Comparison of ENCODE assay signal across 7 cellular contexts in genomic region chr7:5143935-5144903, GRCh38. TPM values are rescaled to one million over a fixed set of nuclear protein-coding genes. Genes with fewer than 3 reads are reported as not detected.
DNase-seq lines count a peak whose midpoint lies in the region; ATAC-seq lines count a peak whose summit lies in the region.

No MANE protein-coding gene starts in this region.

- in situ Hi-C loops in G401 (cut with HindIII; ENCODE audit: low sequenced_read_pairs), result no loop called here

- peak; percentile 45 for DNase-seq in activated CD4-positive, alpha-beta T cell treated with anti-CD3 and anti-CD28 coated beads for 1 hour
- DNase-seq in cerebellum (ENCODE audit: low spot score), result peak; percentile 7
- DNase-seq in stimulated activated CD4-positive, alpha-beta T cell treated with anti-CD3 and anti-CD28 coated beads, Interleukin-1b, Interleukin-23, amount 100 ng/mL, for 4 hours (ENCODE audit: low read depth in 2 of 2), result peak; percentile 23 to 63
- DNase-seq in G401 (ENCODE audit: low spot score), result no peak
- no peak for DNase-seq in DMS153 treated with DMSO at 0.1 percent for 48 hours (lab: John Stamatoyannopoulos, UW; ENCODE audit: unreplicated experiment)

- peak; percentile 83 for ATAC-seq in GM21723 (IDR thresholded peaks at IDR 0.05; ENCODE audit: unreplicated experiment)
- no peak for ATAC-seq in HG02623 (IDR thresholded peaks at IDR 0.05; ENCODE audit: unreplicated experiment)

RNA-seq across cellular contexts. Expression of gene WIPI2, which starts 45.8 kb away (rescaled TPM):
- 33.0 TPM for total RNA-seq in cerebellum
- total RNA-seq in G401 (2014; rRNA removed; shearing (Covaris generic)), result 76.5 and 86.5 TPM in 2 replicates

Comparison
In these comparisons a context has a peak if more than half of its experiments do, and no peak if none do; other contexts are left out.
1. DNase-seq: peak in activated CD4-positive, alpha-beta T cell treated with anti-CD3 and anti-CD28 coated beads for 1 hour (single experiment), cerebellum (single experiment) and stimulated activated CD4-positive, alpha-beta T cell treated with anti-CD3 and anti-CD28 coated beads, Interleukin-1b, Interleukin-23, amount 100 ng/mL, for 4 hours (2 of 2); none in G401 (single experiment) and DMS153 treated with DMSO at 0.1 percent for 48 hours (single experiment).